ENCODE assay signal across 38 cellular contexts in the genomic region with DNA sequence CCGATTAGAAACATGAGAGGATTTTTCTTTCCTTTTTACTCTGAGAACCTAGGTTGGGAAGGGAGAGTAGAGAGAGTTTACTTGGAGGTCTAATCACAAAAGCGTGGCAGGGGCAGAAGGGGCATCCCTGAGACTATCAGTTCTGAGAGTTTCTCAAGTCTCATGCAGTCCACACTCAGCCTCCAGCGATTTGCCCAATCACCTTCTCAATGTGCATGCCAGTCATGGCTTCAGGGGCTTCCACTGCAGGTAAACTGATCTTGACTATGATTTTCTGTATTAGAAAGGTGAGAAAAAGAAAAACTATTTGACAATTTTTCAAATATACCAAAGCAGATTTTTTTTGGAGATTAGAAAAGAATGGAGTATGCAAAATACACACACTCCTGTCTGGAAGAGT.
"Had no signal": no experiment of that assay in that cellular context is flagged by ENCODE, and none has a peak within 500 bp of the region (broad histone marks: within the 10 kb centered on the region; RNA-seq: fewer than 3 reads in every experiment).

No MANE protein-coding gene starts in this region.

- DNase-seq: activated effector memory CD4-positive, alpha-beta T cell treated with anti-CD3 and anti-CD28 coated beads, Interleukin-2, amount 50 U/mL, for 16 hours; activated effector memory CD4-positive, alpha-beta T cell treated with Interleukin-2 at 50 U/mL for 16 hours; activated gamma-delta T cell; activated gamma-delta T cell treated with Interleukin-2 at 50 U/mL for 16 hours; activated naive CD4-positive, alpha-beta T cell; activated naive CD4-positive, alpha-beta T cell treated with anti-CD3 and anti-CD28 coated beads for 36 hours; activated naive CD4-positive, alpha-beta T cell treated with anti-CD3 and anti-CD28 coated beads, Interleukin-2, amount 10 ng/mL, durations not matched to agents 7 days and 5 days; activated naive CD4-positive, alpha-beta T cell treated with anti-CD3 and anti-CD28 coated beads, Interleukin-2, amount 50 U/mL, for 16 hours; activated naive CD4-positive, alpha-beta T cell treated with Interleukin-2 at 50 U/mL for 16 hours; activated naive CD8-positive, alpha-beta T cell treated with anti-CD3 and anti-CD28 coated beads for 36 hours; activated naive CD8-positive, alpha-beta T cell treated with anti-CD3 and anti-CD28 coated beads, Interleukin-2, amount 10 ng/mL, durations not matched to agents 7 days and 5 days; activated naive CD8-positive, alpha-beta T cell treated with anti-CD3 and anti-CD28 coated beads, Interleukin-2, amount 50 U/mL, for 24 hours; activated T-cell treated with anti-CD3 and anti-CD28 coated beads, Interleukin-2, amount 50 U/mL, for 1 hour; activated T-cell treated with anti-CD3 and anti-CD28 coated beads, Interleukin-2, amount 50 U/mL, for 24 hours; activated T-cell treated with anti-CD3 and anti-CD28 coated beads, Interleukin-2, amount 50 U/mL, for 4 hours; activated T-cell treated with anti-CD3 and anti-CD28 coated beads, Interleukin-2, amount 50 U/mL, for 48 hours; activated T-cell treated with anti-CD3 and anti-CD28 coated beads, Interleukin-2, amount 50 U/mL, for 72 hours; adrenal gland; amniotic stem cell; amygdala; anterior cingulate cortex; aorta; body of pancreas; brain microvascular endothelial cell; caudate nucleus; central memory CD4-positive, alpha-beta T cell; cerebellar nuclear complex had no signal

- H3K36me3 Mint-ChIP-seq: activated naive CD4-positive, alpha-beta T cell treated with anti-CD3 and anti-CD28 coated beads, Interleukin-2, amount 10 ng/mL, durations not matched to agents 7 days and 5 days; activated naive CD4-positive, alpha-beta T cell treated with anti-CD3 and anti-CD28 coated beads, Interleukin-2, amount 50 U/mL, for 24 hours; activated naive CD8-positive, alpha-beta T cell; activated naive CD8-positive, alpha-beta T cell treated with anti-CD3 and anti-CD28 coated beads for 36 hours; activated naive CD8-positive, alpha-beta T cell treated with anti-CD3 and anti-CD28 coated beads, Interleukin-2, amount 10 ng/mL, durations not matched to agents 7 days and 5 days; brain had no signal

- H3K4me3 Mint-ChIP-seq: activated naive CD4-positive, alpha-beta T cell treated with anti-CD3 and anti-CD28 coated beads for 36 hours; activated naive CD4-positive, alpha-beta T cell treated with anti-CD3 and anti-CD28 coated beads, Interleukin-2, amount 10 ng/mL, durations not matched to agents 7 days and 5 days; activated naive CD4-positive, alpha-beta T cell treated with anti-CD3 and anti-CD28 coated beads, Interleukin-2, amount 50 U/mL, for 24 hours; activated naive CD8-positive, alpha-beta T cell; activated naive CD8-positive, alpha-beta T cell treated with anti-CD3 and anti-CD28 coated beads for 36 hours; activated naive CD8-positive, alpha-beta T cell treated with anti-CD3 and anti-CD28 coated beads, Interleukin-2, amount 10 ng/mL, durations not matched to agents 7 days and 5 days; activated naive CD8-positive, alpha-beta T cell treated with anti-CD3 and anti-CD28 coated beads, Interleukin-2, amount 50 U/mL, for 24 hours; activated T-cell treated with anti-CD3 and anti-CD28 coated beads, Interleukin-2, amount 50 U/mL, for 24 hours; activated T-cell treated with anti-CD3 and anti-CD28 coated beads, Interleukin-2, amount 50 U/mL, for 4 hours; activated T-cell treated with anti-CD3 and anti-CD28 coated beads, Interleukin-2, amount 50 U/mL, for 72 hours; activated T-helper 1 cell treated with anti-CD3 and anti-CD28 coated beads, Interleukin-12 subunit alpha, Interleukin-12 subunit beta, Interleukin-2, Interleukin-4 antibody, amounts not matched to agents 30 ng/mL and 10 ng/mL and 1 ng/mL, durations not matched to agents 14 hours and 24 hours and 36 hours; activated T-helper 17 cell treated with anti-CD3 and anti-CD28 coated beads, Interleukin-2, amount 50 U/mL, for 72 hours; brain; central memory CD8-positive, alpha-beta T cell had no signal

- H3K27ac ChIP-seq: adrenal gland, ascending aorta, body of pancreas, brain microvascular endothelial cell, breast epithelium, cardiac muscle cell had no signal

- H3K27me3 ChIP-seq: adrenal gland, ascending aorta, body of pancreas, brain microvascular endothelial cell, breast epithelium, cardiac muscle cell had no signal

- H3K4me1 Mint-ChIP-seq: activated naive CD4-positive, alpha-beta T cell treated with anti-CD3 and anti-CD28 coated beads, Interleukin-2, amount 10 ng/mL, durations not matched to agents 7 days and 5 days; activated naive CD4-positive, alpha-beta T cell treated with anti-CD3 and anti-CD28 coated beads, Interleukin-2, amount 50 U/mL, for 24 hours; activated naive CD8-positive, alpha-beta T cell treated with anti-CD3 and anti-CD28 coated beads for 36 hours; activated naive CD8-positive, alpha-beta T cell treated with anti-CD3 and anti-CD28 coated beads, Interleukin-2, amount 10 ng/mL, durations not matched to agents 7 days and 5 days; activated naive CD8-positive, alpha-beta T cell treated with anti-CD3 and anti-CD28 coated beads, Interleukin-2, amount 50 U/mL, for 24 hours; activated T-helper 17 cell treated with anti-CD3 and anti-CD28 coated beads, Interleukin-2, amount 50 U/mL, for 72 hours; brain; central memory CD8-positive, alpha-beta T cell had no signal

- H3K36me3 ChIP-seq: adrenal gland, ascending aorta, brain microvascular endothelial cell, breast epithelium, cardiac muscle cell had no signal

- H3K27ac Mint-ChIP-seq: activated naive CD4-positive, alpha-beta T cell treated with anti-CD3 and anti-CD28 coated beads for 36 hours; activated naive CD4-positive, alpha-beta T cell treated with anti-CD3 and anti-CD28 coated beads, Interleukin-2, amount 10 ng/mL, durations not matched to agents 7 days and 5 days; activated naive CD4-positive, alpha-beta T cell treated with anti-CD3 and anti-CD28 coated beads, Interleukin-2, amount 50 U/mL, for 24 hours; activated naive CD4-positive, alpha-beta T cell treated with anti-CD3 and anti-CD28 coated beads, Interleukin-2, amount 50 U/mL, for 72 hours; activated naive CD8-positive, alpha-beta T cell; activated naive CD8-positive, alpha-beta T cell treated with anti-CD3 and anti-CD28 coated beads for 36 hours; activated naive CD8-positive, alpha-beta T cell treated with anti-CD3 and anti-CD28 coated beads, Interleukin-2, amount 10 ng/mL, durations not matched to agents 7 days and 5 days; activated naive CD8-positive, alpha-beta T cell treated with anti-CD3 and anti-CD28 coated beads, Interleukin-2, amount 50 U/mL, for 24 hours; activated T-cell treated with anti-CD3 and anti-CD28 coated beads, Interleukin-2, amount 50 U/mL, for 24 hours; activated T-cell treated with anti-CD3 and anti-CD28 coated beads, Interleukin-2, amount 50 U/mL, for 72 hours; activated T-helper 1 cell treated with anti-CD3 and anti-CD28 coated beads, Interleukin-12 subunit alpha, Interleukin-12 subunit beta, Interleukin-2, Interleukin-4 antibody, amounts not matched to agents 30 ng/mL and 10 ng/mL and 1 ng/mL, durations not matched to agents 14 hours and 24 hours and 36 hours; activated T-helper 17 cell treated with anti-CD3 and anti-CD28 coated beads, Interleukin-2, amount 50 U/mL, for 72 hours; activated T-helper 2 cell treated with anti-CD3 and anti-CD28 coated beads, Interferon-gamma antibody, Interleukin-2, Interleukin-4, amounts not matched to agents 10 μg/mL and 5 μg/mL and 100 μg/mL, durations not matched to agents 14 hours and 24 hours and 36 hours; brain had no signal

- H3K4me1 ChIP-seq: adrenal gland, ascending aorta, breast epithelium had no signal

- H3K4me3 ChIP-seq: adrenal gland, ascending aorta, body of pancreas, breast epithelium, cardiac muscle cell had no signal

- H3K27me3 Mint-ChIP-seq: activated naive CD4-positive, alpha-beta T cell treated with anti-CD3 and anti-CD28 coated beads, Interleukin-2, amount 10 ng/mL, durations not matched to agents 7 days and 5 days; activated naive CD4-positive, alpha-beta T cell treated with anti-CD3 and anti-CD28 coated beads, Interleukin-2, amount 50 U/mL, for 24 hours; activated naive CD8-positive, alpha-beta T cell; activated naive CD8-positive, alpha-beta T cell treated with anti-CD3 and anti-CD28 coated beads for 36 hours; activated naive CD8-positive, alpha-beta T cell treated with anti-CD3 and anti-CD28 coated beads, Interleukin-2, amount 10 ng/mL, durations not matched to agents 7 days and 5 days; activated naive CD8-positive, alpha-beta T cell treated with anti-CD3 and anti-CD28 coated beads, Interleukin-2, amount 50 U/mL, for 24 hours; activated T-cell treated with anti-CD3 and anti-CD28 coated beads, Interleukin-2, amount 50 U/mL, for 24 hours; activated T-helper 17 cell treated with anti-CD3 and anti-CD28 coated beads, Interleukin-2, amount 50 U/mL, for 72 hours; brain; central memory CD8-positive, alpha-beta T cell had no signal

- ATAC-seq: activated naive CD4-positive, alpha-beta T cell treated with anti-CD3 and anti-CD28 coated beads, Interleukin-2, amount 50 U/mL, for 72 hours; activated naive CD8-positive, alpha-beta T cell treated with anti-CD3 and anti-CD28 coated beads, Interleukin-2, amount 50 U/mL, for 24 hours; activated T-cell treated with anti-CD3 and anti-CD28 coated beads, Interleukin-2, amount 50 U/mL, for 4 hours; activated T-cell treated with anti-CD3 and anti-CD28 coated beads, Interleukin-2, amount 50 U/mL, for 72 hours; activated T-helper 17 cell treated with anti-CD3 and anti-CD28 coated beads, Interleukin-2, amount 50 U/mL, for 72 hours; body of pancreas had no signal

- H3K9me3 ChIP-seq: adrenal gland, body of pancreas had no signal
